Comparison of ENCODE assay signal across 12 cellular contexts in genomic region chr9:137044042-137044441, GRCh38. TPM values are rescaled to one million over a fixed set of nuclear protein-coding genes. Genes with fewer than 3 reads are reported as not detected.
DNase-seq lines count a peak whose midpoint lies in the region; ATAC-seq, FAIRE-seq and TF ChIP-seq lines count a peak whose summit lies in the region.
"Had no signal": no experiment of that assay in that cellular context is flagged by ENCODE, and none has a peak within 500 bp of the region (broad histone marks: within the 10 kb centered on the region; RNA-seq: fewer than 3 reads in every experiment).

No MANE protein-coding gene starts in this region.

- BruUV-seq in endothelial cell of umbilical vein (replicated peaks; lab: Mats Ljungman, UMichigan): no TSS peak

- 58 to 71% (median 65%) methylated on average over 11 to 12 of the region's 12 CpGs for WGBS in psoas muscle, 3 donors

- CTCF ChIA-PET in endothelial cell of umbilical vein (lab: Charles Lee): interaction anchor here (1.6 to 5.2 kb wide), 5 partner anchors 8 to 96 kb away, joined by 4 to 58 read pairs (median 8); no protein-coding TSS in a partner anchor

- no peak for TF ChIP-seq CTCF in HFF-Myc (IDR thresholded peaks at IDR 0.05; ENCODE audit: low read depth, low read length, missing control alignments)
- TF ChIP-seq CTCF in endothelial cell of umbilical vein (IDR thresholded peaks at IDR 0.05; ENCODE audit: extremely low read depth in 1 of 2, insufficient read depth in 1 of 2, low read depth in 1 of 2, low read length in 2 of 2): no peak
- no peak for TF ChIP-seq CTCF in psoas muscle (IDR thresholded peaks at IDR 0.05)
- TF ChIP-seq CTCF in HFFc6 (IDR thresholded peaks at IDR 0.05): no peak

- H3K36me3 Mint-ChIP-seq in HFFc6 (ENCODE audit: low read depth): no peaks in the 10 kb centered on the region

- ATAC-seq in psoas muscle (no peak), HG03196 (IDR thresholded peaks at IDR 0.05; ENCODE audit: unreplicated experiment) (no peak), sciatic nerve (no peak)

- no peak for TF ChIP-seq POLR2A in endothelial cell of umbilical vein (IDR thresholded peaks at IDR 0.05; ENCODE audit: low read depth, low read length)

- H4K20me1 ChIP-seq in BLaER1 (peaks cover 68% of the 10 kb centered on the region), endothelial cell of umbilical vein (replicated peaks; ENCODE audit: control insufficient read depth, extremely low read depth, insufficient read depth, low read length) (no peaks in the 10 kb centered on the region)

- peaks cover 33% of the 10 kb centered on the region for H3K79me2 ChIP-seq in endothelial cell of umbilical vein (ENCODE audit: control insufficient read depth, insufficient read depth, low read length)

- H3K4me1 ChIP-seq in BLaER1: peaks cover 59% of the 10 kb centered on the region
- H3K4me1 ChIP-seq in endothelial cell of umbilical vein (ENCODE audit: control insufficient read depth, extremely low read depth, insufficient read depth, low read length): peaks cover 41% of the 10 kb centered on the region
- peaks cover 15% of the 10 kb centered on the region for H3K4me1 ChIP-seq in psoas muscle

- peak overlapping the region; percentile 71 for H3K27ac ChIP-seq in BLaER1
- no peak overlapping the region for H3K27ac ChIP-seq in endothelial cell of umbilical vein (ENCODE audit: insufficient read depth, low read depth, low read length)
- H3K27ac ChIP-seq in psoas muscle: no peak overlapping the region
- H3K27ac ChIP-seq: KMS-11 had no signal

- H3K4me2 ChIP-seq in BLaER1 (peak overlapping the region; percentile 99), endothelial cell of umbilical vein (ENCODE audit: insufficient read depth, low read length) (peak overlapping the region; percentile 56)
- H3K4me2 ChIP-seq: KMS-11 had no signal

- no peaks in the 10 kb centered on the region for H3K9me1 ChIP-seq in endothelial cell of umbilical vein (replicated peaks; ENCODE audit: control insufficient read depth, extremely low read depth, insufficient read depth, low read length)

- dilution Hi-C loops in endothelial cell of umbilical vein (cut with MboI; ENCODE audit: extremely low pct_ligation_motif_present, low sequenced_read_pairs): no loop called here

- H3K36me3 ChIP-seq in BLaER1: peaks cover 18% of the 10 kb centered on the region
- peaks cover 0 to 13% of the 10 kb centered on the region in 2 experiments for H3K36me3 ChIP-seq in endothelial cell of umbilical vein (ENCODE audit: control insufficient read depth in 2 of 2, extremely low read depth in 1 of 2, insufficient read depth in 2 of 2, low read length in 2 of 2)
- H3K36me3 ChIP-seq in psoas muscle (ENCODE audit: insufficient read depth in 1 of 2, low read depth in 1 of 2): peaks cover 0 to 8% of the 10 kb centered on the region in 2 donors

- peaks cover 3% of the 10 kb centered on the region for H3K27me3 Mint-ChIP-seq in HFFc6 (ENCODE audit: insufficient read depth)

- H3K9me3 ChIP-seq in BLaER1 (no peaks in the 10 kb centered on the region), endothelial cell of umbilical vein (replicated peaks; ENCODE audit: control insufficient read depth, insufficient read depth, low read length) (no peaks in the 10 kb centered on the region), psoas muscle (no peaks in the 10 kb centered on the region)
- H3K9me3 ChIP-seq: ascending aorta had no signal

- no peak overlapping the region for H3K4me3 Mint-ChIP-seq in HFFc6

- H3K9ac ChIP-seq in BLaER1 (peak overlapping the region; percentile 80), endothelial cell of umbilical vein (replicated peaks; ENCODE audit: extremely low read depth, insufficient read depth, low read length) (no peak overlapping the region)
- H3K9ac ChIP-seq: KMS-11 had no signal

- H3K4me3 ChIP-seq in BLaER1 (peak overlapping the region; percentile 88), HFF-Myc (replicated peaks; ENCODE audit: low read depth, low read length) (peak overlapping the region; percentile 74), endothelial cell of umbilical vein (replicated peaks in 1 of 3; ENCODE audit: insufficient read depth in 1 of 3, low read depth in 1 of 3, low read length in 3 of 3) (peak overlapping the region in 1 of 3 experiments; percentile 54), psoas muscle (peak overlapping the region; percentile 69)

- peaks cover 6% of the 10 kb centered on the region; the same call in 1 of the 2 replicates for H3K4me1 Mint-ChIP-seq in HFFc6 (ENCODE audit: low read depth)

- intact Hi-C loops in endothelial cell of umbilical vein (cut with micrococcal nuclease): loop anchor here (2.0 kb wide), 1 partner anchor 15 kb away; the partner anchor contains the start of gene ABCA2
- intact Hi-C loops in psoas muscle (cut with DNase I): no loop called here
- intact Hi-C loops in sciatic nerve (cut with DNase I): no loop called here

- H3K9me3 Mint-ChIP-seq in HFFc6: no peaks in the 10 kb centered on the region
- H3K9me3 Mint-ChIP-seq: H9 had no signal

- FAIRE-seq in endothelial cell of umbilical vein (lab: Jason Lieb, UNC): no peak

- H3K27me3 ChIP-seq in BLaER1: peaks cover 42% of the 10 kb centered on the region
- H3K27me3 ChIP-seq in endothelial cell of umbilical vein (ENCODE audit: control insufficient read depth in 2 of 2, insufficient read depth in 2 of 2, low read length in 2 of 2): no peaks in the 10 kb centered on the region
- peaks cover 0 to 52% (median 4%) of the 10 kb centered on the region in 3 donors for H3K27me3 ChIP-seq in psoas muscle (ENCODE audit: insufficient read depth in 3 of 3, low read length in 2 of 3)

- DNase-seq in HFF-Myc (ENCODE audit: extremely low read depth, low read depth) (no peak), endothelial cell of umbilical vein (ENCODE audit: low read depth, low spot score) (no peak), psoas muscle (no peak), HFFc6 (no peak), sciatic nerve (ENCODE audit: low spot score) (no peak)
- DNase-seq in stimulated activated CD4-positive, alpha-beta T cell treated with anti-CD3 and anti-CD28 coated beads, Interleukin-2, amount 100 ng/mL, for 48 hours: no peak
- DNase-seq: erythroblast, H9 had no signal

- no peak overlapping the region for H2AFZ ChIP-seq in endothelial cell of umbilical vein (ENCODE audit: low read depth, low read length)

- H3K27ac Mint-ChIP-seq in HFFc6: no peak overlapping the region
- H3K27ac Mint-ChIP-seq: H9 had no signal

- POLR2A ChIA-PET in endothelial cell of umbilical vein (lab: Charles Lee): no interaction called here

RNA-seq across cellular contexts. Expression of gene NPDC1, which starts 1.9 kb away (rescaled TPM):
- total RNA-seq in endothelial cell of umbilical vein (157 and 181 TPM in 2 replicates), psoas muscle (10 to 100 TPM; 17.3 to 32.1 (median 22.6) TPM), sciatic nerve (157 TPM)
- polyA plus RNA-seq in endothelial cell of umbilical vein (115 and 144 TPM in 2 replicates), psoas muscle (10 to 100 TPM; 14.8 to 23.2 (median 17.6) TPM)
- polyA plus RNA-seq in endothelial cell of umbilical vein (2011; cell fraction: cytosol; rRNA removed): 36.8 and 76.5 TPM in 2 replicates
- polyA plus RNA-seq in endothelial cell of umbilical vein (2011; cell fraction: nucleus; rRNA removed): 315 and 318 TPM in 2 replicates
- polyA plus RNA-seq in endothelial cell of umbilical vein (2012): 82.5 and 142 TPM in 2 replicates
- 15.9 and 21.7 TPM in 2 replicates for polyA minus RNA-seq in endothelial cell of umbilical vein
- polyA minus RNA-seq in endothelial cell of umbilical vein (2011; cell fraction: cytosol; rRNA and poly(A)+ RNA removed): 49.1 TPM
- polyA minus RNA-seq in endothelial cell of umbilical vein (2011; cell fraction: nucleus; rRNA and poly(A)+ RNA removed): 24.8 and 73.7 TPM in 2 replicates
- total RNA-seq in HFFc6 (2021; fragmentation: NEBNext Ultra II Directional; extraction: Animal tissue kit (Norgen Biotek cat#: 25700)): 100 to 1,000 TPM; 112 to 197 (median 119) TPM

RNA-seq across cellular contexts. Expression of gene ENTPD2, which starts 9.8 kb away (rescaled TPM):
- total RNA-seq in endothelial cell of umbilical vein (not detected in 2 replicates), psoas muscle (1 to 10 TPM in 2 of 4 donors, under 1 TPM in 2; 0.59 to 1.4 (median 0.95) TPM), sciatic nerve (24.3 TPM)
- polyA plus RNA-seq in endothelial cell of umbilical vein (0.03 TPM in 1 of 2 replicates, not detected in the other), psoas muscle (under 1 TPM; 0.17 to 0.29 (median 0.28) TPM)
- polyA plus RNA-seq in endothelial cell of umbilical vein (2011; cell fraction: cytosol; rRNA removed): 0.05 TPM in 1 of 2 replicates, not detected in the other
- not detected in 2 replicates for polyA plus RNA-seq in endothelial cell of umbilical vein (2011; cell fraction: nucleus; rRNA removed)
- not detected in 2 replicates for polyA plus RNA-seq in endothelial cell of umbilical vein (2012)
- 0.08 TPM in 1 of 2 replicates, not detected in the other for polyA minus RNA-seq in endothelial cell of umbilical vein
- polyA minus RNA-seq in endothelial cell of umbilical vein (2011; cell fraction: cytosol; rRNA and poly(A)+ RNA removed): not detected
- not detected in 2 replicates for polyA minus RNA-seq in endothelial cell of umbilical vein (2011; cell fraction: nucleus; rRNA and poly(A)+ RNA removed)
- under 1 TPM in 3 of 6 experiments, not detected in 3; 0.12 to 0.28 (median 0.16) TPM for total RNA-seq in HFFc6 (2021; fragmentation: NEBNext Ultra II Directional; extraction: Animal tissue kit (Norgen Biotek cat#: 25700))
- total RNA-seq: ascending aorta had no signal

RNA-seq across cellular contexts. Expression of gene FUT7, which starts 12.2 kb away (rescaled TPM):
- total RNA-seq in endothelial cell of umbilical vein: not detected in 2 replicates
- polyA plus RNA-seq in endothelial cell of umbilical vein: not detected in 2 replicates
- polyA plus RNA-seq in endothelial cell of umbilical vein (2011; cell fraction: cytosol; rRNA removed): not detected in 2 replicates
- polyA plus RNA-seq in endothelial cell of umbilical vein (2011; cell fraction: nucleus; rRNA removed): not detected in 2 replicates
- polyA plus RNA-seq in endothelial cell of umbilical vein (2012): not detected in 2 replicates
- 0.13 TPM in 1 of 2 replicates, not detected in the other for polyA minus RNA-seq in endothelial cell of umbilical vein
- not detected for polyA minus RNA-seq in endothelial cell of umbilical vein (2011; cell fraction: cytosol; rRNA and poly(A)+ RNA removed)
- not detected in 2 replicates for polyA minus RNA-seq in endothelial cell of umbilical vein (2011; cell fraction: nucleus; rRNA and poly(A)+ RNA removed)
- under 1 TPM in 1 of 4 donors, not detected in 3; 0.08 TPM for total RNA-seq in psoas muscle
- polyA plus RNA-seq in psoas muscle: under 1 TPM in 2 of 3 donors, not detected in 1; 0.01 to 0.06 TPM
- total RNA-seq in HFFc6 (2021; fragmentation: NEBNext Ultra II Directional; extraction: Animal tissue kit (Norgen Biotek cat#: 25700)): not detected
- total RNA-seq in sciatic nerve: 0.18 TPM
- total RNA-seq: ascending aorta, H9 had no signal

RNA-seq across cellular contexts. Expression of gene ABCA2, which starts 16.0 kb away (rescaled TPM):
- total RNA-seq in endothelial cell of umbilical vein (20.0 and 23.4 TPM in 2 replicates), psoas muscle (10 to 100 TPM; 12.2 to 23.5 (median 18.3) TPM), sciatic nerve (298 TPM)
- polyA plus RNA-seq in endothelial cell of umbilical vein (29.1 and 41.2 TPM in 2 replicates), psoas muscle (10 to 100 TPM in 1 of 3 donors, 1 to 10 TPM in 2; 6.9 to 11.1 (median 8.5) TPM)
- polyA plus RNA-seq in endothelial cell of umbilical vein (2011; cell fraction: cytosol; rRNA removed): 16.7 and 19.6 TPM in 2 replicates
- polyA plus RNA-seq in endothelial cell of umbilical vein (2011; cell fraction: nucleus; rRNA removed): 105 and 118 TPM in 2 replicates
- 20.6 and 41.1 TPM in 2 replicates for polyA plus RNA-seq in endothelial cell of umbilical vein (2012)
- 16.7 and 20.8 TPM in 2 replicates for polyA minus RNA-seq in endothelial cell of umbilical vein
- 35.0 TPM for polyA minus RNA-seq in endothelial cell of umbilical vein (2011; cell fraction: cytosol; rRNA and poly(A)+ RNA removed)
- 20.9 and 31.0 TPM in 2 replicates for polyA minus RNA-seq in endothelial cell of umbilical vein (2011; cell fraction: nucleus; rRNA and poly(A)+ RNA removed)
- total RNA-seq in HFFc6 (2021; fragmentation: NEBNext Ultra II Directional; extraction: Animal tissue kit (Norgen Biotek cat#: 25700)): 10 to 100 TPM; 18.3 to 36.3 (median 23.6) TPM

RNA-seq across cellular contexts. Expression of gene SAPCD2, which starts 26.3 kb away (rescaled TPM):
- total RNA-seq in endothelial cell of umbilical vein: 24.3 and 27.8 TPM in 2 replicates
- 11.5 and 13.2 TPM in 2 replicates for polyA plus RNA-seq in endothelial cell of umbilical vein
- polyA plus RNA-seq in endothelial cell of umbilical vein (2011; cell fraction: cytosol; rRNA removed): 13.1 and 17.1 TPM in 2 replicates
- polyA plus RNA-seq in endothelial cell of umbilical vein (2011; cell fraction: nucleus; rRNA removed): 10.8 and 13.8 TPM in 2 replicates
- 8.2 and 11.9 TPM in 2 replicates for polyA plus RNA-seq in endothelial cell of umbilical vein (2012)
- polyA minus RNA-seq in endothelial cell of umbilical vein: 5.1 and 6.9 TPM in 2 replicates
- polyA minus RNA-seq in endothelial cell of umbilical vein (2011; cell fraction: cytosol; rRNA and poly(A)+ RNA removed): 45.6 TPM
- 4.0 and 4.3 TPM in 2 replicates for polyA minus RNA-seq in endothelial cell of umbilical vein (2011; cell fraction: nucleus; rRNA and poly(A)+ RNA removed)
- total RNA-seq in psoas muscle: under 1 TPM; 0.10 to 0.15 (median 0.12) TPM
- under 1 TPM in 2 of 3 donors, not detected in 1; 0.18 to 0.22 TPM for polyA plus RNA-seq in psoas muscle
- total RNA-seq in HFFc6 (2021; fragmentation: NEBNext Ultra II Directional; extraction: Animal tissue kit (Norgen Biotek cat#: 25700)): 10 to 100 TPM in 5 of 6 experiments, 1 to 10 TPM in 1; 7.7 to 14.8 (median 11.3) TPM
- 0.36 TPM for total RNA-seq in sciatic nerve

Comparison
In these comparisons a context has a peak if more than half of its experiments do, and no peak if none do; other contexts are left out.
1. RNA of gene ENTPD2, which starts 9.8 kb away (total RNA-seq): 24.3 TPM in sciatic nerve (single experiment); 0.59 to 1.4 TPM in psoas muscle, 0.12 to 0.28 TPM in HFFc6 and not detected in endothelial cell of umbilical vein; every median in the first group is over 10 times any median in the second.